Comparison of ENCODE assay signal across 19 cellular contexts in genomic region chr7:94043299-94043698, GRCh38. TPM values are rescaled to one million over a fixed set of nuclear protein-coding genes. Genes with fewer than 3 reads are reported as not detected.
A peak's percentile ranks its signal among the peaks of the same experiment; 100 is the strongest.
DNase-seq lines count a peak whose midpoint lies in the region; ATAC-seq, FAIRE-seq and TF ChIP-seq lines count a peak whose summit lies in the region.
"Had no signal": no experiment of that assay in that cellular context is flagged by ENCODE, and none has a peak within 500 bp of the region (broad histone marks: within the 10 kb centered on the region; RNA-seq: fewer than 3 reads in every experiment).

No MANE protein-coding gene starts in this region.

- H3K4me1 ChIP-seq in astrocyte (ENCODE audit: insufficient read depth, low read length) (peaks cover 15% of the 10 kb centered on the region), colonic mucosa (no peaks in the 10 kb centered on the region)
- H3K4me1 ChIP-seq: BE2C, body of pancreas had no signal

- H3K27me3 Mint-ChIP-seq in astrocyte (ENCODE audit: low read depth, unreplicated experiment) = no peaks in the 10 kb centered on the region

- no peak overlapping the region for H2AFZ ChIP-seq in astrocyte (ENCODE audit: low read depth, low read length)

- TF ChIP-seq POLR2A in GM12891 (IDR thresholded peaks at IDR 0.05; ENCODE audit: low read depth, low read length) = no peak

- H3K4me3 Mint-ChIP-seq in astrocyte (ENCODE audit: unreplicated experiment) = no peak overlapping the region

- intact Hi-C loops in colonic mucosa (cut with DNase I) = no loop called here

- peaks cover 7% of the 10 kb centered on the region for H3K4me1 Mint-ChIP-seq in astrocyte (ENCODE audit: low read depth, unreplicated experiment)

- H3K9ac ChIP-seq in astrocyte (ENCODE audit: low read length) (no peak overlapping the region), colonic mucosa (ENCODE audit: low read depth in 2 of 2, low read length in 2 of 2) (no peak overlapping the region)

- DNase-seq in CD1c-positive myeloid dendritic cell (ENCODE audit: extremely low spot score) = peak; percentile 43
- peak; percentile 75 for DNase-seq in M059J (ENCODE audit: low read depth)
- DNase-seq in astrocyte (ENCODE audit: low read depth) = peak; percentile 76
- DNase-seq in iris pigment epithelial cell (ENCODE audit: low read depth) = peak; percentile 81
- no peak for DNase-seq in GM12891 (ENCODE audit: insufficient read length, low spot score)
- no peak for DNase-seq in colonic mucosa
- DNase-seq in HUDEP-2 (lab: John Stamatoyannopoulos, UW; ENCODE audit: unreplicated experiment in 76 of 76) = no peak
- DNase-seq: activated CD8-positive, alpha-beta memory T cell treated with anti-CD3 and anti-CD28 coated beads for 24 hours; activated gamma-delta T cell treated with Interleukin-2 at 50 U/mL for 16 hours; BE2C; body of pancreas; DMS153; effector CD8-positive, alpha-beta T cell; hippocampal formation; NCI-H1048; stimulated activated CD4-positive, alpha-beta T cell treated with anti-CD3 and anti-CD28 coated beads, Interleukin-12 subunit alpha, Interleukin-12 subunit beta, amount 100 ng/mL, for 4 hours; WERI-Rb-1 had no signal

- no peak overlapping the region for H3K27ac Mint-ChIP-seq in astrocyte (ENCODE audit: unreplicated experiment)

- H3K27me3 ChIP-seq in astrocyte (ENCODE audit: insufficient read depth, low read length) = peaks cover 10% of the 10 kb centered on the region
- no peaks in the 10 kb centered on the region for H3K27me3 ChIP-seq in colonic mucosa
- H3K27me3 ChIP-seq: body of pancreas had no signal

- H3K9me3 ChIP-seq in astrocyte (ENCODE audit: insufficient read depth, low read depth, low read length) (no peaks in the 10 kb centered on the region), colonic mucosa (no peaks in the 10 kb centered on the region)
- H3K9me3 ChIP-seq: BE2C, body of pancreas had no signal

- no peaks in the 10 kb centered on the region for H3K79me2 ChIP-seq in astrocyte (ENCODE audit: insufficient read depth, low read length)

- peak overlapping the region; percentile 12 for H3K4me2 ChIP-seq in astrocyte (ENCODE audit: low read length)

- TF ChIP-seq CTCF in astrocyte (IDR thresholded peaks at IDR 0.05; ENCODE audit: insufficient read depth, low read depth, low read length) (no peak), colonic mucosa (IDR thresholded peaks at IDR 0.05) (no peak)

- H3K36me3 ChIP-seq in astrocyte (ENCODE audit: insufficient read depth, low read length) = no peaks in the 10 kb centered on the region
- H3K36me3 ChIP-seq in colonic mucosa = no peaks in the 10 kb centered on the region
- H3K36me3 ChIP-seq: BE2C, WERI-Rb-1 had no signal

- H3K27ac ChIP-seq in astrocyte (ENCODE audit: low read depth, low read length) (no peak overlapping the region), colonic mucosa (no peak overlapping the region)
- H3K27ac ChIP-seq: body of pancreas, WERI-Rb-1 had no signal

- FAIRE-seq in astrocyte (lab: Jason Lieb, UNC) = peak; percentile 65
- no peak for FAIRE-seq in GM12891 (lab: Jason Lieb, UNC)

- H3K36me3 Mint-ChIP-seq in astrocyte (ENCODE audit: low read depth, unreplicated experiment) = no peaks in the 10 kb centered on the region

- H3K4me3 ChIP-seq in astrocyte (ENCODE audit: insufficient read depth, low read depth, low read length) (no peak overlapping the region), colonic mucosa (no peak overlapping the region)
- H3K4me3 ChIP-seq: body of pancreas had no signal

- no peaks in the 10 kb centered on the region for H3K9me3 Mint-ChIP-seq in astrocyte (ENCODE audit: unreplicated experiment)

- no peaks in the 10 kb centered on the region for H4K20me1 ChIP-seq in astrocyte (ENCODE audit: insufficient read depth, low read length)

- ATAC-seq in GM21515 (IDR thresholded peaks at IDR 0.05; ENCODE audit: unreplicated experiment) = no peak
- ATAC-seq: body of pancreas, left lobe of liver had no signal

TF ChIP-seq in GM12891, 5 proteins besides CTCF, POLR2A, EP300 and RAD21:
- TF ChIP-seq POLR2AphosphoS5 (IDR thresholded peaks at IDR 0.05; ENCODE audit: low read depth, low read length) (no peak), POU2F2 (IDR thresholded peaks at IDR 0.05; ENCODE audit: low read depth, low read length) (no peak), TAF1 (IDR thresholded peaks at IDR 0.05; ENCODE audit: low read depth, low read length) (no peak), SPI1 (IDR thresholded peaks at IDR 0.05; ENCODE audit: low read depth, low read length) (no peak), PAX5 (IDR thresholded peaks at IDR 0.05; ENCODE audit: insufficient read depth, low read length, severe bottlenecking) (no peak)

RNA-seq across cellular contexts. Expression of gene BET1, which starts 39.1 kb away (rescaled TPM):
- 47.2 and 68.3 TPM in 2 replicates for total RNA-seq in M059J (2014; rRNA removed; shearing (Covaris generic))
- total RNA-seq in astrocyte = 37.4 and 38.0 TPM in 2 replicates
- polyA plus RNA-seq in GM12891 (2012; ENCODE audit: low read depth, missing spikeins) = 9.7 TPM
- 10 to 100 TPM; 22.2 to 22.5 TPM for total RNA-seq in colonic mucosa

Comparison
In these comparisons a context has a peak if more than half of its experiments do, and no peak if none do; other contexts are left out.
1. DNase-seq: peak in CD1c-positive myeloid dendritic cell (single experiment), M059J (single experiment), astrocyte (single experiment) and iris pigment epithelial cell (single experiment); none in GM12891 (single experiment), colonic mucosa (single experiment) and HUDEP-2 (0 of 76).